Comparison of ENCODE assay signal across 9 cellular contexts in the genomic region with DNA sequence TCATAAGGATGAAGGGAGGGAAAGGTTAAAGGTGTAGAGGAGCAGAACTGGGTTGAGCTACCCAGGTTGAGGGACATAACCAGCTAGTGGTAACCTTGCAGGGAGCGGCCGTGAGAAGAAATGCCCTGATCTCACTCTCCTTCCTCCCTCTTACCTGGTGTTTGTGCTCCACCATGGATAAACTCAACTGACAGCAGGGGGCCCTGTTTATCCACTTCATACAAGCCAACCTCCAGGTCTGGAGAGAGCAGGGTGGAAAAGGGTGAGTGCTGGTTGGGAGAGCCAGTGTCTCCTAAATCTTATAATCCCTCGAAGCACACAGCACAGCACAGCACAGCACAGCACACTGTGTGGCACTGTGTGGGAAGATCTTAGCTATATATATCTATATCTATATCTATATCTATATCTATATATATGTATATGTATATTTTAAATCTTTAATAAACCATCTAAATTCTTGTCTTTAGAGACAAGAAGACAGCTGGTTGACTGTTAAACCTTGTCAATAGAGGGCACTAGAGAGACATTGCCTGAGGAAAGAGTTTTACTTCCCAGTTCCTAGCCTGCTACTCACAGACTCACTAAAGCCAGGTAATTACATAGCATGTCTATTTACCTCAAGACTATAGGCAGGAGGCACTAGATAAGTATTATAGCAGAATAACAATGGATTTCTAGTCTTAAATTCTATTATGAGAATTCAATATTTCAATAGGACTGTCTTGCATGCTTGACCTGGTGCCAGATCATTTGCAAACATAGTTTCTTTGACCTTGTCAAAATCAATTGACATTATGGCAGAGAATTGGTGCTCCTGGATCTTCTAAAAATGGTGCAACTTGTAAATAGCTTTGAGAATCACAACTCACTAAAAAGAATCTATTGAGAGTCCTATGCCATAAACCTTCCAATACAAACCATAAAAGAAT. TPM values are rescaled to one million over a fixed set of nuclear protein-coding genes. Genes with fewer than 3 reads are reported as not detected.
DNase-seq lines count a peak whose midpoint lies in the region; ATAC-seq, FAIRE-seq and TF ChIP-seq lines count a peak whose summit lies in the region.
"Had no signal": no experiment of that assay in that cellular context is flagged by ENCODE, and none has a peak within 500 bp of the region (broad histone marks: within the 10 kb centered on the region; RNA-seq: fewer than 3 reads in every experiment).

No MANE protein-coding gene starts in this region.

- no peak for TF ChIP-seq POLR2A in GM12891 (IDR thresholded peaks at IDR 0.05; ENCODE audit: low read depth, low read length)

- intact Hi-C loops in A673 (cut with micrococcal nuclease; ENCODE audit: unreplicated experiment) = no loop called here

- H3K4me1 ChIP-seq in A673 (ENCODE audit: insufficient read depth, low read length, poor library complexity, severe bottlenecking) (no peaks in the 10 kb centered on the region), RWPE2 (ENCODE audit: insufficient read depth, poor library complexity, severe bottlenecking) (peaks cover 7% of the 10 kb centered on the region)

- CTCF ChIA-PET in A673 (lab: Charles Lee) = interaction anchor here (0.6 to 0.7 kb wide), 2 partner anchors 115 to 308 kb away, joined by 4 read pairs; no protein-coding TSS in a partner anchor
- CTCF ChIA-PET in activated CD8-positive, alpha-beta memory T cell treated with anti-CD3 and anti-CD28 coated beads, Interleukin-2, amount 10 ng/mL, durations not matched to agents 7 days and 5 days (lab: Charles Lee) = interaction anchor here (0.6 to 0.9 kb wide), 2 partner anchors 15 to 34 kb away, joined by 3 read pairs; no protein-coding TSS in a partner anchor

- no peaks in the 10 kb centered on the region for H3K9me3 Mint-ChIP-seq in activated CD8-positive, alpha-beta memory T cell treated with anti-CD3 and anti-CD28 coated beads, Interleukin-2, amount 10 ng/mL, durations not matched to agents 7 days and 5 days (ENCODE audit: low read depth)

- peak; percentile 19 for DNase-seq in A673 (ENCODE audit: low spot score)
- DNase-seq in GM12891 (ENCODE audit: insufficient read length, low spot score) = peak; percentile 18
- no peak for DNase-seq in RWPE2 (ENCODE audit: low spot score)
- DNase-seq in glomerular visceral epithelial cell (ENCODE audit: extremely low spot score) = peak; percentile 25
- DNase-seq in activated CD8-positive, alpha-beta memory T cell treated with anti-CD3 and anti-CD28 coated beads, Interleukin-2, amount 10 ng/mL, durations not matched to agents 7 days and 5 days = no peak
- DNase-seq: naive B cell had no signal

- no peak for FAIRE-seq in GM12891 (lab: Jason Lieb, UNC)

- H3K9me3 ChIP-seq in A673 (ENCODE audit: low read depth, low read length, poor library complexity, severe bottlenecking) (no peaks in the 10 kb centered on the region), RWPE2 (ENCODE audit: severe bottlenecking) (peaks cover 2% of the 10 kb centered on the region)

- H3K27ac ChIP-seq in A673 (ENCODE audit: low read depth, low read length, poor library complexity, severe bottlenecking) = no peak overlapping the region
- H3K27ac ChIP-seq in RWPE2 (ENCODE audit: poor library complexity, severe bottlenecking) = no peak overlapping the region

- BruUV-seq in A673 (replicated peaks; lab: Mats Ljungman, UMichigan) = no TSS peak

- H3K27me3 Mint-ChIP-seq in activated CD8-positive, alpha-beta memory T cell treated with anti-CD3 and anti-CD28 coated beads, Interleukin-2, amount 10 ng/mL, durations not matched to agents 7 days and 5 days = no peaks in the 10 kb centered on the region

- H3K36me3 ChIP-seq in A673 (ENCODE audit: insufficient read depth, low read length, poor library complexity, severe bottlenecking) (no peaks in the 10 kb centered on the region), RWPE2 (ENCODE audit: low read depth) (no peaks in the 10 kb centered on the region)

- no peak overlapping the region for H3K4me3 ChIP-seq in A673 (ENCODE audit: low read depth, low read length, poor library complexity, severe bottlenecking)
- no peak overlapping the region for H3K4me3 ChIP-seq in RWPE2 (ENCODE audit: severe bottlenecking)

- no peak overlapping the region for H3K4me3 Mint-ChIP-seq in activated CD8-positive, alpha-beta memory T cell treated with anti-CD3 and anti-CD28 coated beads, Interleukin-2, amount 10 ng/mL, durations not matched to agents 7 days and 5 days
- H3K4me3 Mint-ChIP-seq: naive B cell had no signal

- no peak overlapping the region for H3K27ac Mint-ChIP-seq in activated CD8-positive, alpha-beta memory T cell treated with anti-CD3 and anti-CD28 coated beads, Interleukin-2, amount 10 ng/mL, durations not matched to agents 7 days and 5 days
- H3K27ac Mint-ChIP-seq: naive B cell had no signal

- ATAC-seq in RWPE2 (ENCODE audit: low read depth) = peak; percentile 67
- no peak for ATAC-seq in GM21786 (IDR thresholded peaks at IDR 0.05; ENCODE audit: unreplicated experiment)
- no peak for ATAC-seq in activated CD8-positive, alpha-beta memory T cell treated with anti-CD3 and anti-CD28 coated beads, Interleukin-2, amount 10 ng/mL, durations not matched to agents 7 days and 5 days
- no peak for ATAC-seq in GM21367 (IDR thresholded peaks at IDR 0.05; ENCODE audit: unreplicated experiment)
- ATAC-seq in GM21381 (IDR thresholded peaks at IDR 0.05; ENCODE audit: unreplicated experiment) = no peak

- POLR2A ChIA-PET in A673 (lab: Charles Lee; ENCODE audit: low non-redundant PET) = no interaction called here

- H3K4me1 Mint-ChIP-seq in activated CD8-positive, alpha-beta memory T cell treated with anti-CD3 and anti-CD28 coated beads, Interleukin-2, amount 10 ng/mL, durations not matched to agents 7 days and 5 days = no peaks in the 10 kb centered on the region
- H3K4me1 Mint-ChIP-seq: naive B cell had no signal

- peak; percentile 58 for TF ChIP-seq CTCF in A673 (conservative IDR thresholded peaks at IDR 0.05; ENCODE audit: low read depth, low read length)
- peak; percentile 88 for TF ChIP-seq CTCF in RWPE2 (IDR thresholded peaks at IDR 0.05; ENCODE audit: poor library complexity, severe bottlenecking)

- no peaks in the 10 kb centered on the region for H3K36me3 Mint-ChIP-seq in activated CD8-positive, alpha-beta memory T cell treated with anti-CD3 and anti-CD28 coated beads, Interleukin-2, amount 10 ng/mL, durations not matched to agents 7 days and 5 days
- H3K36me3 Mint-ChIP-seq: naive B cell had no signal

- peaks cover under 1% of the 10 kb centered on the region for H3K27me3 ChIP-seq in A673 (replicated peaks; ENCODE audit: insufficient read depth, low read depth, low read length, poor library complexity)
- no peaks in the 10 kb centered on the region for H3K27me3 ChIP-seq in RWPE2 (ENCODE audit: insufficient read depth, poor library complexity, severe bottlenecking)

TF ChIP-seq in GM12891, 5 proteins besides CTCF, POLR2A, EP300 and RAD21:
- no peak for TF ChIP-seq PAX5 (IDR thresholded peaks at IDR 0.05; ENCODE audit: insufficient read depth, low read length, severe bottlenecking)

RNA-seq across cellular contexts. Expression of gene FMN1, which starts 21.7 kb away (rescaled TPM):
- total RNA-seq in A673 (2021) = 0.09 and 0.37 TPM in 2 replicates
- 0.01 TPM for polyA plus RNA-seq in GM12891 (2012; ENCODE audit: low read depth, missing spikeins)
- total RNA-seq in activated CD8-positive, alpha-beta memory T cell treated with anti-CD3 and anti-CD28 coated beads, Interleukin-2, amount 10 ng/mL, durations not matched to agents 7 days and 5 days = not detected

Comparison
In these comparisons a context has a peak if more than half of its experiments do, and no peak if none do; other contexts are left out.
1. DNase-seq: peak in A673 (single experiment), GM12891 (single experiment) and glomerular visceral epithelial cell (single experiment); none in RWPE2 (single experiment) and activated CD8-positive, alpha-beta memory T cell treated with anti-CD3 and anti-CD28 coated beads, Interleukin-2, amount 10 ng/mL, durations not matched to agents 7 days and 5 days (single experiment).